8 cellular contexts compared by ENCODE assay signal in the genomic region with DNA sequence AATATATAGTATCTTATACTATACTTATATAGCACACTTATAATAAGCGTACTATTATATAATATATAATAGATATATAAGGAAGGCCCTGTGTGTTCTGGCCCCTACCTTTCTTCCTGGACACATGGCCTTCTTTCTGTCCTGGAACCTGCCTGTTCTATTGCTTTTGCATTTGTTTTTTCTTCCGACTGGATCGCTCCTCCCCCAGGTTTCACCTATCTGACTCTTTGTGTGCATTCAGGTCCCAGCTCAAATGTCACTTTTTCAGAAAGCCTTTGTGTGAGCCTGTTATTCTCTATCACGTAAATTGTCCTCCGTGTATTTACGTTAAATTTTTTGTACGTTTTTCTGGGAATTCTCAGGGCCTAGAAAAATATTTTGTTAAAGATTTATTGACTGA. TPM values are rescaled to one million over a fixed set of nuclear protein-coding genes. Genes with fewer than 3 reads are reported as not detected.
DNase-seq lines count a peak whose midpoint lies in the region; ATAC-seq, FAIRE-seq and TF ChIP-seq lines count a peak whose summit lies in the region.

No MANE protein-coding gene starts in this region.

- H3K4me1 Mint-ChIP-seq in T-helper 1 cell treated with Interleukin-12 subunit alpha and Interleukin-12 subunit beta and Interleukin-4 antibody, amounts not matched to agents 30 μg/mL and 1 μg/mL, for 36 hours (ENCODE audit: low read depth), result peaks cover 12% of the 10 kb centered on the region

- peaks cover 11% of the 10 kb centered on the region for H3K36me3 Mint-ChIP-seq in T-helper 1 cell treated with Interleukin-12 subunit alpha and Interleukin-12 subunit beta and Interleukin-4 antibody, amounts not matched to agents 30 μg/mL and 1 μg/mL, for 36 hours (ENCODE audit: low read depth)

- TF ChIP-seq CTCF in WI38 (IDR thresholded peaks at IDR 0.05; ENCODE audit: low read depth, low read length), result no peak

- H3K36me3 ChIP-seq in iPS-18a (ENCODE audit: control insufficient read depth, low read depth, low read length), result no peaks in the 10 kb centered on the region

- H3K4me3 Mint-ChIP-seq in T-helper 1 cell treated with Interleukin-12 subunit alpha and Interleukin-12 subunit beta and Interleukin-4 antibody, amounts not matched to agents 30 μg/mL and 1 μg/mL, for 36 hours, result peak overlapping the region; percentile 89

- no peaks in the 10 kb centered on the region for H3K9me3 ChIP-seq in iPS-18a (ENCODE audit: control insufficient read depth, low read depth, low read length)

- H3K27ac ChIP-seq in iPS-18a (ENCODE audit: low read length) (peak overlapping the region; percentile 4), substantia nigra (ENCODE audit: low read depth, low read length, poor library complexity, severe bottlenecking) (peak overlapping the region; percentile 99)

- no peaks in the 10 kb centered on the region for H3K9me3 Mint-ChIP-seq in T-helper 1 cell treated with Interleukin-12 subunit alpha and Interleukin-12 subunit beta and Interleukin-4 antibody, amounts not matched to agents 30 μg/mL and 1 μg/mL, for 36 hours

- H3K4me1 ChIP-seq in iPS-18a (ENCODE audit: control insufficient read depth, low read depth, low read length), result peaks cover 9% of the 10 kb centered on the region

- H3K27ac Mint-ChIP-seq in T-helper 1 cell treated with Interleukin-12 subunit alpha and Interleukin-12 subunit beta and Interleukin-4 antibody, amounts not matched to agents 30 μg/mL and 1 μg/mL, for 36 hours, result peak overlapping the region; percentile 93

- H3K27me3 Mint-ChIP-seq in T-helper 1 cell treated with Interleukin-12 subunit alpha and Interleukin-12 subunit beta and Interleukin-4 antibody, amounts not matched to agents 30 μg/mL and 1 μg/mL, for 36 hours (ENCODE audit: low read depth), result no peaks in the 10 kb centered on the region

- no peaks in the 10 kb centered on the region for H3K27me3 ChIP-seq in iPS-18a (ENCODE audit: control insufficient read depth, insufficient read depth, low read length)

- peak overlapping the region; percentile 54 for H3K9ac ChIP-seq in iPS-18a (ENCODE audit: low read length)

- H3K4me3 ChIP-seq in WI38 (ENCODE audit: low read depth, low read length) (peak overlapping the region; percentile 93), iPS-18a (ENCODE audit: low read length) (peak overlapping the region; percentile 81)

- DNase-seq in T-helper 1 cell (no peak), substantia nigra (lab: John Stamatoyannopoulos, UW) (no peak), GM12891 (ENCODE audit: insufficient read length, low spot score) (no peak)

- FAIRE-seq in GM12891 (lab: Jason Lieb, UNC), result no peak

- no peak for ATAC-seq in GM21515 (IDR thresholded peaks at IDR 0.05; ENCODE audit: unreplicated experiment)
- ATAC-seq in GM21528 (IDR thresholded peaks at IDR 0.05; ENCODE audit: low FRiP score, unreplicated experiment), result no peak

- TF ChIP-seq POLR2A in GM12891 (IDR thresholded peaks at IDR 0.05; ENCODE audit: low read depth, low read length), result no peak

TF ChIP-seq in GM12891, 5 proteins besides CTCF, POLR2A, EP300 and RAD21:
- TF ChIP-seq PAX5 (IDR thresholded peaks at IDR 0.05; ENCODE audit: insufficient read depth, low read length, severe bottlenecking), result no peak
- no peak for TF ChIP-seq SPI1 (IDR thresholded peaks at IDR 0.05; ENCODE audit: low read depth, low read length)
- TF ChIP-seq TAF1 (IDR thresholded peaks at IDR 0.05; ENCODE audit: low read depth, low read length), result no peak
- TF ChIP-seq POU2F2 (IDR thresholded peaks at IDR 0.05; ENCODE audit: low read depth, low read length), result no peak
- no peak for TF ChIP-seq POLR2AphosphoS5 (IDR thresholded peaks at IDR 0.05; ENCODE audit: low read depth, low read length)

RNA-seq across cellular contexts. Expression of a gene that starts 2.9 kb away (rescaled TPM):
- polyA plus RNA-seq in GM12891 (2012; ENCODE audit: low read depth, missing spikeins), result 33.9 TPM
